In the genomic region with DNA sequence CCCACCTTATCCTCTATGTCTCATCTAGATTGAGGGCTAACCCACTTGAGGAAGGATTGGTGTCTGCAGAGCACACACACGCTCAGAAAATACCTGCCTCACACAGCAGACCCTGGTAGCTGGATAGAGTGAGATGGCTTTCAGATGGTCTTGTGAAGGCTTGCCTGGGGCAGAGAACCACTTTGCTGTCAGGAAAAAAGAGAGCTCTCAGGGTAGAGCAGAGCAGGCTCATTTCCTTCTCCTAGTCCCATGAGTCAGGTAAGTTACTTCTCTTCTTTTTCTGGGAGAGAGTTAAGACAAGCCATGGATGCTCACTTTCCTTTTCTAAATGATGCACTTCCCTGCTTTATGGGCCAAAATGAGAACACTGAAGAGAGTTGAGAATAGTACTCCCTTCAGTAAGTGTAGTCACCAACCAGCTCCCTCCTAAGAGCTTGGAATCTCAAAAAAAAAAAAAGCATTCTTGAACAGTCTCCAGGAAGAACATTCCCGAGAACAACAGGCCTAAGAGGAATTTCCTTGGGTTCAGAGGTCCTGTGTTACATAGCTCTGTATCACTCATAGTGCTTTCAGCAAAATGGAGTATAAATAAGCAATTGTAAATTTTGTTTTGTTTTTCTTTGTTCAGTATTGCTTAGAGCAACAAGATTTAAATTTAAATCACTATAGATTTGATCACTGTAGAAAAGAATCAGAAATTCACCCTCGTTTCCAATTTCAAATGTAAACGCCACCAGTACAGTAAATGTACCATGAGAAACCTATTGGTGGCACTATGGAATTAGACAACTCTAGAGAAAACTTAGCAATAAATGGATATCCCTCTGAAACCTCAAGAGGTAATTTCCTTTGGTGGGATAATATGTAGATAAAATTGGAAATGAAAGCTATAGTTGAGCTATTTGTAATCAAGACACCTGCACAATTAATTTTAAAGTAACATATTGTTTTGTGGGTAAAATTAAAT, we compare ENCODE assay signal across 1 cellular context.
TF ChIP-seq lines count a peak whose summit lies in the region.

No MANE protein-coding gene starts in this region.

TF ChIP-seq in GM12878, 131 proteins besides CTCF, POLR2A, EP300 and RAD21 (continued from another document):
- TF ChIP-seq, protein P1, sequence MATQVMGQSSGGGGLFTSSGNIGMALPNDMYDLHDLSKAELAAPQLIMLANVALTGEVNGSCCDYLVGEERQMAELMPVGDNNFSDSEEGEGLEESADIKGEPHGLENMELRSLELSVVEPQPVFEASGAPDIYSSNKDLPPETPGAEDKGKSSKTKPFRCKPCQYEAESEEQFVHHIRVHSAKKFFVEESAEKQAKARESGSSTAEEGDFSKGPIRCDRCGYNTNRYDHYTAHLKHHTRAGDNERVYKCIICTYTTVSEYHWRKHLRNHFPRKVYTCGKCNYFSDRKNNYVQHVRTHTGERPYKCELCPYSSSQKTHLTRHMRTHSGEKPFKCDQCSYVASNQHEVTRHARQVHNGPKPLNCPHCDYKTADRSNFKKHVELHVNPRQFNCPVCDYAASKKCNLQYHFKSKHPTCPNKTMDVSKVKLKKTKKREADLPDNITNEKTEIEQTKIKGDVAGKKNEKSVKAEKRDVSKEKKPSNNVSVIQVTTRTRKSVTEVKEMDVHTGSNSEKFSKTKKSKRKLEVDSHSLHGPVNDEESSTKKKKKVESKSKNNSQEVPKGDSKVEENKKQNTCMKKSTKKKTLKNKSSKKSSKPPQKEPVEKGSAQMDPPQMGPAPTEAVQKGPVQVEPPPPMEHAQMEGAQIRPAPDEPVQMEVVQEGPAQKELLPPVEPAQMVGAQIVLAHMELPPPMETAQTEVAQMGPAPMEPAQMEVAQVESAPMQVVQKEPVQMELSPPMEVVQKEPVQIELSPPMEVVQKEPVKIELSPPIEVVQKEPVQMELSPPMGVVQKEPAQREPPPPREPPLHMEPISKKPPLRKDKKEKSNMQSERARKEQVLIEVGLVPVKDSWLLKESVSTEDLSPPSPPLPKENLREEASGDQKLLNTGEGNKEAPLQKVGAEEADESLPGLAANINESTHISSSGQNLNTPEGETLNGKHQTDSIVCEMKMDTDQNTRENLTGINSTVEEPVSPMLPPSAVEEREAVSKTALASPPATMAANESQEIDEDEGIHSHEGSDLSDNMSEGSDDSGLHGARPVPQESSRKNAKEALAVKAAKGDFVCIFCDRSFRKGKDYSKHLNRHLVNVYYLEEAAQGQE (IDR thresholded peaks at IDR 0.05; ENCODE audit: low read depth, low read length), result no peak
- TF ChIP-seq MYC (IDR thresholded peaks at IDR 0.05; ENCODE audit: insufficient read depth, insufficient read length, insufficient replicate concordance, low read length, severe bottlenecking) (no peak), ZZZ3 (IDR thresholded peaks at IDR 0.05; ENCODE audit: control insufficient read depth, insufficient read length, low read depth) (no peak), SPI1 (IDR thresholded peaks at IDR 0.05; ENCODE audit: borderline replicate concordance, insufficient read depth, low read depth, low read length) (no peak), BCL3 (IDR thresholded peaks at IDR 0.05; ENCODE audit: borderline replicate concordance, insufficient read depth, low read depth, low read length, poor library complexity, severe bottlenecking) (no peak), KLF5 (IDR thresholded peaks at IDR 0.05; ENCODE audit: partially characterized antibody) (no peak), E4F1 (IDR thresholded peaks at IDR 0.05; ENCODE audit: borderline replicate concordance, partially characterized antibody) (no peak), SUPT20H (IDR thresholded peaks at IDR 0.05; ENCODE audit: borderline replicate concordance, control insufficient read depth, low read depth, low read length) (no peak), FOS (IDR thresholded peaks at IDR 0.05; ENCODE audit: borderline replicate concordance, extremely low read depth, insufficient read length) (no peak)
- TF ChIP-seq, protein P2, sequence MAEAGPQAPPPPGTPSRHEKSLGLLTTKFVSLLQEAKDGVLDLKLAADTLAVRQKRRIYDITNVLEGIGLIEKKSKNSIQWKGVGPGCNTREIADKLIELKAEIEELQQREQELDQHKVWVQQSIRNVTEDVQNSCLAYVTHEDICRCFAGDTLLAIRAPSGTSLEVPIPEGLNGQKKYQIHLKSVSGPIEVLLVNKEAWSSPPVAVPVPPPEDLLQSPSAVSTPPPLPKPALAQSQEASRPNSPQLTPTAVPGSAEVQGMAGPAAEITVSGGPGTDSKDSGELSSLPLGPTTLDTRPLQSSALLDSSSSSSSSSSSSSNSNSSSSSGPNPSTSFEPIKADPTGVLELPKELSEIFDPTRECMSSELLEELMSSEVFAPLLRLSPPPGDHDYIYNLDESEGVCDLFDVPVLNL (IDR thresholded peaks at IDR 0.05; ENCODE audit: low read depth, low read length), result no peak
- TF ChIP-seq, protein P3, sequence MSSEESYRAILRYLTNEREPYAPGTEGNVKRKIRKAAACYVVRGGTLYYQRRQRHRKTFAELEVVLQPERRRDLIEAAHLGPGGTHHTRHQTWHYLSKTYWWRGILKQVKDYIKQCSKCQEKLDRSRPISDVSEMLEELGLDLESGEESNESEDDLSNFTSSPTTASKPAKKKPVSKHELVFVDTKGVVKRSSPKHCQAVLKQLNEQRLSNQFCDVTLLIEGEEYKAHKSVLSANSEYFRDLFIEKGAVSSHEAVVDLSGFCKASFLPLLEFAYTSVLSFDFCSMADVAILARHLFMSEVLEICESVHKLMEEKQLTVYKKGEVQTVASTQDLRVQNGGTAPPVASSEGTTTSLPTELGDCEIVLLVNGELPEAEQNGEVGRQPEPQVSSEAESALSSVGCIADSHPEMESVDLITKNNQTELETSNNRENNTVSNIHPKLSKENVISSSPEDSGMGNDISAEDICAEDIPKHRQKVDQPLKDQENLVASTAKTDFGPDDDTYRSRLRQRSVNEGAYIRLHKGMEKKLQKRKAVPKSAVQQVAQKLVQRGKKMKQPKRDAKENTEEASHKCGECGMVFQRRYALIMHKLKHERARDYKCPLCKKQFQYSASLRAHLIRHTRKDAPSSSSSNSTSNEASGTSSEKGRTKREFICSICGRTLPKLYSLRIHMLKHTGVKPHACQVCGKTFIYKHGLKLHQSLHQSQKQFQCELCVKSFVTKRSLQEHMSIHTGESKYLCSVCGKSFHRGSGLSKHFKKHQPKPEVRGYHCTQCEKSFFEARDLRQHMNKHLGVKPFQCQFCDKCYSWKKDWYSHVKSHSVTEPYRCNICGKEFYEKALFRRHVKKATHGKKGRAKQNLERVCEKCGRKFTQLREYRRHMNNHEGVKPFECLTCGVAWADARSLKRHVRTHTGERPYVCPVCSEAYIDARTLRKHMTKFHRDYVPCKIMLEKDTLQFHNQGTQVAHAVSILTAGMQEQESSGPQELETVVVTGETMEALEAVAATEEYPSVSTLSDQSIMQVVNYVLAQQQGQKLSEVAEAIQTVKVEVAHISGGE (CRISPR knock-in tag; IDR thresholded peaks at IDR 0.05), result no peak
- TF ChIP-seq, protein P4, sequence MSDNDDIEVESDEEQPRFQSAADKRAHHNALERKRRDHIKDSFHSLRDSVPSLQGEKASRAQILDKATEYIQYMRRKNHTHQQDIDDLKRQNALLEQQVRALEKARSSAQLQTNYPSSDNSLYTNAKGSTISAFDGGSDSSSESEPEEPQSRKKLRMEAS (IDR thresholded peaks at IDR 0.05; ENCODE audit: low read depth, low read length), result no peak
